In genomic region chr16:6189216-6189615, GRCh38 we compare ENCODE assay signal across 18 cellular contexts.
"Had no signal": no experiment of that assay in that cellular context is flagged by ENCODE, and none has a peak within 500 bp of the region (broad histone marks: within the 10 kb centered on the region; RNA-seq: fewer than 3 reads in every experiment).

No MANE protein-coding gene starts in this region.

- ATAC-seq: heart left ventricle; mucosa of descending colon; natural killer cell treated with Interleukin-12 subunit alpha and Interleukin-12 subunit beta and Interleukin-15 and Interleukin-18, amount 100 ng/mL, for 72 hours; stimulated activated naive B cell treated with anti-CD40 and anti-IgM and Interleukin-4, amounts not matched to agents 10 μg/mL and 1 μg/mL and 100 μg/mL, for 72 hours had no signal

- H3K4me2 ChIP-seq: neural progenitor cell had no signal

- H3K27me3 ChIP-seq: dorsolateral prefrontal cortex, heart left ventricle, neural progenitor cell, ovary, sigmoid colon, stomach had no signal

- H3K4me1 ChIP-seq: heart left ventricle, sigmoid colon, stomach had no signal

- H2AFZ ChIP-seq: neural progenitor cell had no signal

- H3K36me3 ChIP-seq: heart left ventricle, neural progenitor cell, ovary, sigmoid colon, stomach had no signal

- H3K9ac ChIP-seq: neural progenitor cell had no signal

- H3K9me3 ChIP-seq: heart left ventricle, mucosa of descending colon, ovary, sigmoid colon had no signal

- H3K4me3 ChIP-seq: dorsolateral prefrontal cortex, heart left ventricle, mucosa of descending colon, neural progenitor cell, ovary, sigmoid colon, skin epidermis, stomach had no signal

- DNase-seq: cortex of kidney; dorsolateral prefrontal cortex; effector CD8-positive, alpha-beta T cell; foreskin melanocyte; heart left ventricle; hippocampal formation; kidney glomerular epithelial cell; mucosa of descending colon; ovary; sigmoid colon; stimulated activated CD4-positive, alpha-beta T cell treated with anti-CD3 and anti-CD28 coated beads, Interleukin-2, amount 100 ng/mL, for 24 hours; stimulated activated CD4-positive, alpha-beta T cell treated with anti-CD3 and anti-CD28 coated beads, Interleukin-4, amount 100 ng/mL, for 4 hours; stimulated activated naive B cell treated with anti-CD40 and anti-IgM and Interleukin-4, amounts not matched to agents 10 μg/mL and 1 μg/mL and 100 μg/mL, for 72 hours; stomach; trophoblast cell had no signal

- H3K27ac ChIP-seq: heart left ventricle, neural progenitor cell, ovary, sigmoid colon, skin epidermis, stomach had no signal
